In genomic region chr9:124125590-124126047, GRCh38 we compare ENCODE assay signal across 1 cellular context.
TF ChIP-seq lines count a peak whose summit lies in the region.

No MANE protein-coding gene starts in this region.

TF ChIP-seq in HepG2, 621 proteins besides CTCF, POLR2A, EP300 and RAD21 (continued from another document):
- TF ChIP-seq CSRNP1 (CRISPR knock-in tag; IDR thresholded peaks at IDR 0.05), result no peak
- no peak for TF ChIP-seq ATAD3A (CRISPR knock-in tag; IDR thresholded peaks at IDR 0.05)
- TF ChIP-seq IRF1 (CRISPR knock-in tag; IDR thresholded peaks at IDR 0.05; ENCODE audit: low read depth), result no peak
- no peak for TF ChIP-seq SMARCC2 (IDR thresholded peaks at IDR 0.05)
- no peak for TF ChIP-seq ZNF292 (CRISPR knock-in tag; IDR thresholded peaks at IDR 0.05; ENCODE audit: borderline replicate concordance, low read depth)
- no peak for TF ChIP-seq ZNF7 (CRISPR knock-in tag; IDR thresholded peaks at IDR 0.05)
- no peak for TF ChIP-seq ZBTB20 (CRISPR knock-in tag; IDR thresholded peaks at IDR 0.05; ENCODE audit: borderline replicate concordance, low read depth)
- TF ChIP-seq BORCS8-MEF2B (CRISPR knock-in tag; IDR thresholded peaks at IDR 0.05), result no peak
- TF ChIP-seq TFAP4 (IDR thresholded peaks at IDR 0.05; ENCODE audit: borderline replicate concordance, low read depth), result no peak
- TF ChIP-seq GABPA (IDR thresholded peaks at IDR 0.05; ENCODE audit: low read depth, low read length), result no peak
- TF ChIP-seq GABPA (CRISPR knock-in tag; IDR thresholded peaks at IDR 0.05; ENCODE audit: low read depth), result no peak
- no peak for TF ChIP-seq ZNF496 (CRISPR knock-in tag; IDR thresholded peaks at IDR 0.05; ENCODE audit: insufficient replicate concordance)
- no peak for TF ChIP-seq ZNF788 (CRISPR knock-in tag; IDR thresholded peaks at IDR 0.05; ENCODE audit: borderline replicate concordance)
